8 cellular contexts compared by ENCODE assay signal in genomic region chr1:26994772-26995625, GRCh38. TPM values are rescaled to one million over a fixed set of nuclear protein-coding genes. Genes with fewer than 3 reads are reported as not detected.
DNase-seq lines count a peak whose midpoint lies in the region; ATAC-seq, FAIRE-seq and TF ChIP-seq lines count a peak whose summit lies in the region.

No MANE protein-coding gene starts in this region.

- H3K4me3 Mint-ChIP-seq in activated naive CD4-positive, alpha-beta T cell treated with anti-CD3 and anti-CD28 coated beads, Interleukin-2, amount 10 ng/mL, durations not matched to agents 7 days and 5 days = peak overlapping the region; percentile 70
- peak overlapping the region; percentile 41 for H3K4me3 Mint-ChIP-seq in activated T-helper 17 cell treated with anti-CD3 and anti-CD28 coated beads, Interleukin-2, amount 50 U/mL, for 72 hours

- TF ChIP-seq EP300 in transverse colon (IDR thresholded peaks at IDR 0.05; ENCODE audit: low read depth) = no peak

- TF ChIP-seq POLR2A in transverse colon (IDR thresholded peaks at IDR 0.05) = no peak

- no peak overlapping the region for H3K27ac Mint-ChIP-seq in activated naive CD4-positive, alpha-beta T cell treated with anti-CD3 and anti-CD28 coated beads, Interleukin-2, amount 10 ng/mL, durations not matched to agents 7 days and 5 days
- H3K27ac Mint-ChIP-seq in activated T-helper 17 cell treated with anti-CD3 and anti-CD28 coated beads, Interleukin-2, amount 50 U/mL, for 72 hours = no peak overlapping the region

- peak overlapping the region; percentile 84 for H3K4me2 ChIP-seq in keratinocyte (ENCODE audit: control insufficient read depth, extremely low read depth, insufficient read depth, low read depth, low read length)

- FAIRE-seq in keratinocyte (lab: Jason Lieb, UNC) = peak; percentile 81

- H3K4me1 ChIP-seq in keratinocyte (ENCODE audit: control insufficient read depth, extremely low read depth, insufficient read depth, low read length) (peaks cover 66% of the 10 kb centered on the region), transverse colon (peaks cover 12 to 39% (median 25%) of the 10 kb centered on the region in 4 donors)

- dilution Hi-C loops in keratinocyte (cut with MboI; ENCODE audit: extremely low pct_ligation_motif_present, low sequenced_read_pairs) = no loop called here

- peak overlapping the region; percentile 91 for H3K9ac ChIP-seq in keratinocyte (ENCODE audit: control insufficient read depth, extremely low read depth, insufficient read depth, low read length)

- H3K9me1 ChIP-seq in keratinocyte (ENCODE audit: control insufficient read depth, extremely low read depth, insufficient read depth, low read length) = peaks cover 6% of the 10 kb centered on the region

- H4K20me1 ChIP-seq in keratinocyte (ENCODE audit: control insufficient read depth, extremely low read depth, insufficient read depth, low read length) = no peaks in the 10 kb centered on the region

- H3K9me3 ChIP-seq in keratinocyte (ENCODE audit: control insufficient read depth, low read depth, low read length) (no peaks in the 10 kb centered on the region), transverse colon (no peaks in the 10 kb centered on the region)

- H3K27ac ChIP-seq in keratinocyte (ENCODE audit: control insufficient read depth, insufficient read depth, low read length) (peak overlapping the region; percentile 99), transverse colon (peak overlapping the region; percentile 43 to 71 (median 48))

- H3K27me3 ChIP-seq in keratinocyte (ENCODE audit: control insufficient read depth, extremely low read depth, insufficient read depth, low read length) (no peaks in the 10 kb centered on the region), transverse colon (peaks cover 65% of the 10 kb centered on the region)

- H2AFZ ChIP-seq in keratinocyte (ENCODE audit: control insufficient read depth, low read length) = no peak overlapping the region

- peaks cover 22% of the 10 kb centered on the region for H3K4me1 Mint-ChIP-seq in activated naive CD4-positive, alpha-beta T cell treated with anti-CD3 and anti-CD28 coated beads, Interleukin-2, amount 10 ng/mL, durations not matched to agents 7 days and 5 days
- peaks cover 5% of the 10 kb centered on the region for H3K4me1 Mint-ChIP-seq in activated T-helper 17 cell treated with anti-CD3 and anti-CD28 coated beads, Interleukin-2, amount 50 U/mL, for 72 hours

- WGBS in transverse colon (ENCODE audit: low coverage in 1 of 2), 2 donors = 46% methylated on average over 17 of the region's 17 CpGs; no CpG with 5 or more reads in 1 of the 2 donors

- in situ Hi-C loops in transverse colon (cut with MboI; ENCODE audit: low pct_ligation_motif_present in 1 of 4, low pct_unique_long_range_greater_than_20kb in 1 of 4, low sequenced_read_pairs in 3 of 4) = loop anchor here in 1 of 4 donors (10.0 kb wide), 1 partner anchor 100 kb away; no protein-coding TSS in a partner anchor

- H3K79me2 ChIP-seq in keratinocyte (ENCODE audit: control insufficient read depth, insufficient read depth, low read length) = peaks cover 33% of the 10 kb centered on the region

- peaks cover 6 to 13% of the 10 kb centered on the region in 2 experiments for H3K36me3 ChIP-seq in keratinocyte (ENCODE audit: control insufficient read depth in 2 of 2, extremely low read depth in 1 of 2, insufficient read depth in 2 of 2, low read length in 2 of 2)
- no peaks in the 10 kb centered on the region for H3K36me3 ChIP-seq in transverse colon

- no peak for ATAC-seq in activated T-helper 17 cell treated with anti-CD3 and anti-CD28 coated beads, Interleukin-2, amount 50 U/mL, for 72 hours (replicated peaks)
- ATAC-seq in GM21381 (IDR thresholded peaks at IDR 0.05; ENCODE audit: unreplicated experiment) (no peak), GM21529 (IDR thresholded peaks at IDR 0.05; ENCODE audit: unreplicated experiment) (no peak)

- CTCF ChIA-PET in activated naive CD4-positive, alpha-beta T cell treated with anti-CD3 and anti-CD28 coated beads, Interleukin-2, amount 10 ng/mL, durations not matched to agents 7 days and 5 days (lab: Charles Lee) = interaction anchor here (0.7 to 4.0 kb wide), 7 partner anchors 9 to 108 kb away, joined by 3 to 21 read pairs (median 5); no protein-coding TSS in a partner anchor

- H3K36me3 Mint-ChIP-seq in activated naive CD4-positive, alpha-beta T cell treated with anti-CD3 and anti-CD28 coated beads, Interleukin-2, amount 10 ng/mL, durations not matched to agents 7 days and 5 days = no peaks in the 10 kb centered on the region
- H3K36me3 Mint-ChIP-seq in activated T-helper 17 cell treated with anti-CD3 and anti-CD28 coated beads, Interleukin-2, amount 50 U/mL, for 72 hours (ENCODE audit: low read depth) = no peaks in the 10 kb centered on the region

- H3K9me3 Mint-ChIP-seq in activated naive CD4-positive, alpha-beta T cell treated with anti-CD3 and anti-CD28 coated beads, Interleukin-2, amount 10 ng/mL, durations not matched to agents 7 days and 5 days = no peaks in the 10 kb centered on the region
- no peaks in the 10 kb centered on the region for H3K9me3 Mint-ChIP-seq in activated T-helper 17 cell treated with anti-CD3 and anti-CD28 coated beads, Interleukin-2, amount 50 U/mL, for 72 hours

- intact Hi-C loops in transverse colon (cut with DNase I; ENCODE audit: low total_unique reads) = loop anchor here (10.0 kb wide), 1 partner anchor 290 kb away; no protein-coding TSS in a partner anchor

- peaks cover 98% of the 10 kb centered on the region for H3K27me3 Mint-ChIP-seq in activated naive CD4-positive, alpha-beta T cell treated with anti-CD3 and anti-CD28 coated beads, Interleukin-2, amount 10 ng/mL, durations not matched to agents 7 days and 5 days
- H3K27me3 Mint-ChIP-seq in activated T-helper 17 cell treated with anti-CD3 and anti-CD28 coated beads, Interleukin-2, amount 50 U/mL, for 72 hours = peaks cover 20% of the 10 kb centered on the region

- DNase-seq in activated naive CD4-positive, alpha-beta T cell treated with anti-CD3 and anti-CD28 coated beads, Interleukin-2, amount 10 ng/mL, durations not matched to agents 7 days and 5 days = no peak
- DNase-seq in activated naive CD4-positive, alpha-beta T cell (lab: John Stamatoyannopoulos, UW) = no peak
- no peak for DNase-seq in keratinocyte (ENCODE audit: low read depth, low spot score)
- no peak for DNase-seq in transverse colon
- DNase-seq in foreskin melanocyte = no peak

- H3K4me3 ChIP-seq in keratinocyte (ENCODE audit: control insufficient read depth in 2 of 3, extremely low read depth in 1 of 3, insufficient read depth in 2 of 3, low read depth in 1 of 3, low read length in 3 of 3) (peak overlapping the region; percentile 80 to 83 (median 82)), transverse colon (peak overlapping the region; percentile 19 to 90 (median 50))

- TF ChIP-seq CTCF in keratinocyte (optimal IDR thresholded peaks at IDR 0.05 in 1 of 3, IDR thresholded peaks at IDR 0.05 in 1 of 3, conservative IDR thresholded peaks at IDR 0.05 in 1 of 3; ENCODE audit: extremely low read depth in 1 of 3, insufficient read depth in 2 of 3, low read length in 3 of 3) = peak in 1 of 3 experiments; percentile 6
- no peak for TF ChIP-seq CTCF in transverse colon (IDR thresholded peaks at IDR 0.05)

RNA-seq across cellular contexts. Expression of gene TRNP1, which starts 1.5 kb away (rescaled TPM):
- total RNA-seq in activated T-helper 17 cell treated with anti-CD3 and anti-CD28 coated beads, Interleukin-2, amount 50 U/mL, for 72 hours = not detected
- polyA plus RNA-seq in keratinocyte = 130 to 166 TPM (median 164 TPM) in 3 replicates
- 33.9 TPM for polyA plus RNA-seq in keratinocyte (2011; ENCODE audit: low read depth)
- 107 and 141 TPM in 2 replicates for polyA plus RNA-seq in keratinocyte (2011; cell fraction: cytosol; rRNA removed)
- polyA plus RNA-seq in keratinocyte (2011; cell fraction: nucleus; rRNA removed) = 81.1 and 105 TPM in 2 replicates
- polyA plus RNA-seq in keratinocyte (2012; ENCODE audit: low replicate concordance) = 81.0 and 94.3 TPM in 2 replicates
- 40.7 to 76.9 TPM (median 51.1 TPM) in 3 replicates for polyA minus RNA-seq in keratinocyte
- polyA minus RNA-seq in keratinocyte (2011; cell fraction: cytosol; rRNA and poly(A)+ RNA removed) = 121 TPM
- polyA minus RNA-seq in keratinocyte (2011; cell fraction: nucleus; rRNA and poly(A)+ RNA removed) = 31.7 and 43.4 TPM in 2 replicates
- total RNA-seq in transverse colon = 1 to 10 TPM in 2 of 4 donors, under 1 TPM in 1, not detected in 1; 0.80 to 4.1 (median 2.3) TPM

RNA-seq across cellular contexts. Expression of gene TENT5B, which starts 17.7 kb away (rescaled TPM):
- total RNA-seq in activated T-helper 17 cell treated with anti-CD3 and anti-CD28 coated beads, Interleukin-2, amount 50 U/mL, for 72 hours = not detected
- 26.5 to 50.8 TPM (median 36.6 TPM) in 3 replicates for polyA plus RNA-seq in keratinocyte
- polyA plus RNA-seq in keratinocyte (2011; ENCODE audit: low read depth) = 130 TPM
- polyA plus RNA-seq in keratinocyte (2011; cell fraction: cytosol; rRNA removed) = 21.2 and 35.6 TPM in 2 replicates
- polyA plus RNA-seq in keratinocyte (2011; cell fraction: nucleus; rRNA removed) = 37.2 and 51.5 TPM in 2 replicates
- 37.8 and 126 TPM in 2 replicates for polyA plus RNA-seq in keratinocyte (2012; ENCODE audit: low replicate concordance)
- polyA minus RNA-seq in keratinocyte = 43.5 to 79.5 TPM (median 49.6 TPM) in 3 replicates
- polyA minus RNA-seq in keratinocyte (2011; cell fraction: cytosol; rRNA and poly(A)+ RNA removed) = 95.7 TPM
- 69.9 and 70.8 TPM in 2 replicates for polyA minus RNA-seq in keratinocyte (2011; cell fraction: nucleus; rRNA and poly(A)+ RNA removed)
- total RNA-seq in transverse colon = 10 to 100 TPM in 1 of 4 donors, 1 to 10 TPM in 3; 5.2 to 22.5 (median 8.3) TPM

RNA-seq across cellular contexts. Expression of gene KDF1, which starts 34.7 kb away (rescaled TPM):
- total RNA-seq in activated T-helper 17 cell treated with anti-CD3 and anti-CD28 coated beads, Interleukin-2, amount 50 U/mL, for 72 hours = not detected
- polyA plus RNA-seq in keratinocyte = 13.8 to 21.3 TPM (median 16.1 TPM) in 3 replicates
- polyA plus RNA-seq in keratinocyte (2011; ENCODE audit: low read depth) = 3.1 TPM
- 19.3 and 28.3 TPM in 2 replicates for polyA plus RNA-seq in keratinocyte (2011; cell fraction: cytosol; rRNA removed)
- polyA plus RNA-seq in keratinocyte (2011; cell fraction: nucleus; rRNA removed) = 16.9 and 24.1 TPM in 2 replicates
- polyA plus RNA-seq in keratinocyte (2012; ENCODE audit: low replicate concordance) = 16.6 and 21.5 TPM in 2 replicates
- 23.5 to 55.7 TPM (median 25.5 TPM) in 3 replicates for polyA minus RNA-seq in keratinocyte
- 33.6 TPM for polyA minus RNA-seq in keratinocyte (2011; cell fraction: cytosol; rRNA and poly(A)+ RNA removed)
- 9.9 and 12.5 TPM in 2 replicates for polyA minus RNA-seq in keratinocyte (2011; cell fraction: nucleus; rRNA and poly(A)+ RNA removed)
- 10 to 100 TPM; 11.6 to 36.2 (median 29.8) TPM for total RNA-seq in transverse colon

Comparison
In these comparisons a context has a peak if more than half of its experiments do, and no peak if none do; other contexts are left out.
1. RNA of gene TENT5B, which starts 17.7 kb away (total RNA-seq): 5.2 to 22.5 TPM in transverse colon; not detected in activated T-helper 17 cell treated with anti-CD3 and anti-CD28 coated beads, Interleukin-2, amount 50 U/mL, for 72 hours; every median in the first group is over 4 times any median in the second.
2. RNA of gene KDF1, which starts 34.7 kb away (total RNA-seq): 11.6 to 36.2 TPM in transverse colon; not detected in activated T-helper 17 cell treated with anti-CD3 and anti-CD28 coated beads, Interleukin-2, amount 50 U/mL, for 72 hours; every median in the first group is over 10 times any median in the second.